In the genomic region with DNA sequence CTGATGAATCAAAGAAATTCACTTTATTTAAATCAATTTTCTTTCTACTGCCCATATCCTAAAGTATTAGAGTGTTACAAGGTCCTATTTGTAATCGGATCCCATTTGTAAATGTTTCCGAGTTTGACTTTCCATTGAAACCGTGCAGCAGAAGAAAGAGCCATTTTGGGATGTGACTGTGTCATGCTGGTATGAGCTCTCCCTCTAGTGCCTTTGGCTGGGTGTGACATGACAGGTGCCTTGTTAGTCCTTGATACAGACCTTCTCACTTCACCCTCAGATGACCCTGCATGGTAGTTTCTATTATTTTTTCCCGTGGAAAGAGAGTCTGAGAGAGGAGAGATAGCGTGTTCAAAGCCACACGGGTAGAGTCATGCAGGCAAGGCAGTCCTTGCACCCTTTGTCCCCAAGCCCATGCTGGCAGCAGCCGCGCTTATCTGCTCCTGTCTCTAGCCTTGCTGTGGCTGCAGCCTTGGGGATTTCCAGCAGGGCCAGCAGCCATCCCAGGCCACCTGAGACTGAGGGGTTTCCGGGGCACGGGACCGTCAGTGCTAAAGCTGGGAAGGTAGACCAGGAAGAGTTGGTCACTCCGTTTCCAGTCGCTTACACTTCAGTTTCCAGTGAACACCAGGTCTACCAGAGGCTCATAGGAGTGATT, we compare ENCODE assay signal across 9 cellular contexts. TPM values are rescaled to one million over a fixed set of nuclear protein-coding genes. Genes with fewer than 3 reads are reported as not detected.
A peak's percentile ranks its signal among the peaks of the same experiment; 100 is the strongest.
DNase-seq lines count a peak whose midpoint lies in the region; ATAC-seq, FAIRE-seq and TF ChIP-seq lines count a peak whose summit lies in the region.
"Had no signal": no experiment of that assay in that cellular context is flagged by ENCODE, and none has a peak within 500 bp of the region (broad histone marks: within the 10 kb centered on the region; RNA-seq: fewer than 3 reads in every experiment).

No MANE protein-coding gene starts in this region.

- H3K4me2 ChIP-seq in astrocyte (ENCODE audit: low read length): no peak overlapping the region

- peak; percentile 82 to 87 for TF ChIP-seq RAD21 in liver (IDR thresholded peaks at IDR 0.05)

- H3K9me3 ChIP-seq in astrocyte (ENCODE audit: insufficient read depth, low read depth, low read length): no peaks in the 10 kb centered on the region
- H3K9me3 ChIP-seq in liver (ENCODE audit: control insufficient read depth in 4 of 4, low read length in 3 of 4): no peaks in the 10 kb centered on the region

- no peaks in the 10 kb centered on the region for H4K20me1 ChIP-seq in astrocyte (ENCODE audit: insufficient read depth, low read length)

- H3K9me3 Mint-ChIP-seq in astrocyte (ENCODE audit: unreplicated experiment): peaks cover 8% of the 10 kb centered on the region
- peaks cover 6% of the 10 kb centered on the region for H3K9me3 Mint-ChIP-seq in activated T-helper 2 cell treated with anti-CD3 and anti-CD28 coated beads, Interferon-gamma antibody, Interleukin-2, Interleukin-4, amounts not matched to agents 10 μg/mL and 5 μg/mL and 100 μg/mL, durations not matched to agents 14 hours and 24 hours and 36 hours
- H3K9me3 Mint-ChIP-seq: CD4-positive, CD25-positive, alpha-beta regulatory T cell had no signal

- no peak overlapping the region for H3K4me3 ChIP-seq in LNCaP clone FGC (ENCODE audit: low read depth, low read length)
- no peak overlapping the region for H3K4me3 ChIP-seq in astrocyte (ENCODE audit: insufficient read depth, low read depth, low read length)
- no peak overlapping the region for H3K4me3 ChIP-seq in liver (ENCODE audit: low read depth in 1 of 3, low read length in 3 of 3)

- TF ChIP-seq CTCF in LNCaP clone FGC (IDR thresholded peaks at IDR 0.05; ENCODE audit: control insufficient read depth, extremely low read depth, insufficient read depth) (peak; percentile 86), astrocyte (IDR thresholded peaks at IDR 0.05; ENCODE audit: insufficient read depth, low read depth, low read length) (peak; percentile 25), liver (IDR thresholded peaks at IDR 0.05; ENCODE audit: low read depth, low read length, missing input control) (peak; percentile 42)

- WGBS in liver: 57% methylated on average over 13 of the region's 13 CpGs

- H3K9ac ChIP-seq in astrocyte (ENCODE audit: low read length) (no peak overlapping the region), liver (ENCODE audit: low read depth in 1 of 2, low read length in 2 of 2) (no peak overlapping the region)

- H3K4me1 ChIP-seq in astrocyte (ENCODE audit: insufficient read depth, low read length) (no peaks in the 10 kb centered on the region), liver (ENCODE audit: control insufficient read depth in 4 of 4, insufficient read depth in 4 of 4, low read length in 3 of 4) (peaks cover 0 to 5% (median 0%) of the 10 kb centered on the region in 4 donors)

- H3K27me3 Mint-ChIP-seq in astrocyte (ENCODE audit: low read depth, unreplicated experiment): peaks cover 5% of the 10 kb centered on the region
- H3K27me3 Mint-ChIP-seq in activated T-helper 2 cell treated with anti-CD3 and anti-CD28 coated beads, Interferon-gamma antibody, Interleukin-2, Interleukin-4, amounts not matched to agents 10 μg/mL and 5 μg/mL and 100 μg/mL, durations not matched to agents 14 hours and 24 hours and 36 hours (ENCODE audit: low read depth): peaks cover 5% of the 10 kb centered on the region

- peaks cover 13% of the 10 kb centered on the region for H3K36me3 Mint-ChIP-seq in astrocyte (ENCODE audit: low read depth, unreplicated experiment)
- peaks cover 4% of the 10 kb centered on the region for H3K36me3 Mint-ChIP-seq in activated T-helper 2 cell treated with anti-CD3 and anti-CD28 coated beads, Interferon-gamma antibody, Interleukin-2, Interleukin-4, amounts not matched to agents 10 μg/mL and 5 μg/mL and 100 μg/mL, durations not matched to agents 14 hours and 24 hours and 36 hours (ENCODE audit: low read depth)

- intact Hi-C loops in activated T-helper 2 cell treated with anti-CD3 and anti-CD28 coated beads, Interferon-gamma antibody, Interleukin-2, Interleukin-4, amounts not matched to agents 10 μg/mL and 5 μg/mL and 100 μg/mL, durations not matched to agents 14 hours and 24 hours and 36 hours (cut with micrococcal nuclease): loop anchor here (1.0 kb wide), 1 partner anchor 139 kb away; no protein-coding TSS in a partner anchor

- H3K36me3 ChIP-seq in astrocyte (ENCODE audit: insufficient read depth, low read length) (no peaks in the 10 kb centered on the region), liver (ENCODE audit: control insufficient read depth in 4 of 4, insufficient read depth in 3 of 4, low read depth in 1 of 4, low read length in 3 of 4) (no peaks in the 10 kb centered on the region)

- no peak overlapping the region for H2AFZ ChIP-seq in astrocyte (ENCODE audit: low read depth, low read length)

- H3K27ac ChIP-seq in astrocyte (ENCODE audit: low read depth, low read length) (no peak overlapping the region), liver (ENCODE audit: low read depth in 1 of 2, low read length in 2 of 2) (no peak overlapping the region)

- H3K4me1 Mint-ChIP-seq in astrocyte (ENCODE audit: low read depth, unreplicated experiment): no peaks in the 10 kb centered on the region
- H3K4me1 Mint-ChIP-seq in activated T-helper 2 cell treated with anti-CD3 and anti-CD28 coated beads, Interferon-gamma antibody, Interleukin-2, Interleukin-4, amounts not matched to agents 10 μg/mL and 5 μg/mL and 100 μg/mL, durations not matched to agents 14 hours and 24 hours and 36 hours (ENCODE audit: low read depth): peaks cover 2% of the 10 kb centered on the region
- H3K4me1 Mint-ChIP-seq: CD4-positive, CD25-positive, alpha-beta regulatory T cell had no signal

- H3K4me3 Mint-ChIP-seq in astrocyte (ENCODE audit: unreplicated experiment): no peak overlapping the region
- no peak overlapping the region for H3K4me3 Mint-ChIP-seq in activated T-helper 2 cell treated with anti-CD3 and anti-CD28 coated beads, Interferon-gamma antibody, Interleukin-2, Interleukin-4, amounts not matched to agents 10 μg/mL and 5 μg/mL and 100 μg/mL, durations not matched to agents 14 hours and 24 hours and 36 hours (ENCODE audit: low read depth)
- H3K4me3 Mint-ChIP-seq: CD4-positive, CD25-positive, alpha-beta regulatory T cell had no signal

- H3K27me3 ChIP-seq in astrocyte (ENCODE audit: insufficient read depth, low read length) (no peaks in the 10 kb centered on the region), liver (ENCODE audit: control insufficient read depth in 4 of 4, insufficient read depth in 4 of 4, low read length in 3 of 4) (no peaks in the 10 kb centered on the region)

- no peak for ATAC-seq in GM19351 (IDR thresholded peaks at IDR 0.05; ENCODE audit: unreplicated experiment)

- no peak overlapping the region for H3K27ac Mint-ChIP-seq in astrocyte (ENCODE audit: unreplicated experiment)
- no peak overlapping the region for H3K27ac Mint-ChIP-seq in activated T-helper 2 cell treated with anti-CD3 and anti-CD28 coated beads, Interferon-gamma antibody, Interleukin-2, Interleukin-4, amounts not matched to agents 10 μg/mL and 5 μg/mL and 100 μg/mL, durations not matched to agents 14 hours and 24 hours and 36 hours

- DNase-seq in NCI-H1105 treated with DMSO at 0.1 percent for 48 hours (lab: John Stamatoyannopoulos, UW): peak; percentile 1
- DNase-seq in NCI-H1105 (lab: John Stamatoyannopoulos, UW): no peak
- DNase-seq in LNCaP clone FGC (ENCODE audit: low read depth): peak; percentile 33
- DNase-seq in astrocyte (ENCODE audit: low read depth): no peak
- DNase-seq in stimulated activated CD4-positive, alpha-beta T cell treated with anti-CD3 and anti-CD28 coated beads, Interleukin-12 subunit alpha, Interleukin-12 subunit beta, amount 100 ng/mL, for 4 hours: no peak
- no peak for DNase-seq in activated T-helper 2 cell treated with anti-CD3 and anti-CD28 coated beads, Interferon-gamma antibody, Interleukin-2, Interleukin-4, amounts not matched to agents 10 μg/mL and 5 μg/mL and 100 μg/mL, durations not matched to agents 14 hours and 24 hours and 36 hours (ENCODE audit: low spot score)

- FAIRE-seq in astrocyte (lab: Jason Lieb, UNC): peak; percentile 45

- no peaks in the 10 kb centered on the region for H3K79me2 ChIP-seq in astrocyte (ENCODE audit: insufficient read depth, low read length)

TF ChIP-seq in liver, 16 proteins besides CTCF, POLR2A, EP300 and RAD21 (continues in another document):
- TF ChIP-seq RXRA (IDR thresholded peaks at IDR 0.05): peak in 1 of 2 donors; percentile 35
- TF ChIP-seq FOXA1 (IDR thresholded peaks at IDR 0.05): no peak
- no peak for TF ChIP-seq FOXA2 (IDR thresholded peaks at IDR 0.05)
- peak in 1 of 2 donors; percentile 12 for TF ChIP-seq HNF4A (conservative IDR thresholded peaks at IDR 0.05)
- peak; percentile 69 for TF ChIP-seq YY1 (IDR thresholded peaks at IDR 0.05)
- TF ChIP-seq, protein P1, sequence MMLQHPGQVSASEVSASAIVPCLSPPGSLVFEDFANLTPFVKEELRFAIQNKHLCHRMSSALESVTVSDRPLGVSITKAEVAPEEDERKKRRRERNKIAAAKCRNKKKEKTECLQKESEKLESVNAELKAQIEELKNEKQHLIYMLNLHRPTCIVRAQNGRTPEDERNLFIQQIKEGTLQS (IDR thresholded peaks at IDR 0.05): no peak
- no peak for TF ChIP-seq EGR1 (IDR thresholded peaks at IDR 0.05; ENCODE audit: low read depth in 2 of 2)
- TF ChIP-seq, protein P2, sequence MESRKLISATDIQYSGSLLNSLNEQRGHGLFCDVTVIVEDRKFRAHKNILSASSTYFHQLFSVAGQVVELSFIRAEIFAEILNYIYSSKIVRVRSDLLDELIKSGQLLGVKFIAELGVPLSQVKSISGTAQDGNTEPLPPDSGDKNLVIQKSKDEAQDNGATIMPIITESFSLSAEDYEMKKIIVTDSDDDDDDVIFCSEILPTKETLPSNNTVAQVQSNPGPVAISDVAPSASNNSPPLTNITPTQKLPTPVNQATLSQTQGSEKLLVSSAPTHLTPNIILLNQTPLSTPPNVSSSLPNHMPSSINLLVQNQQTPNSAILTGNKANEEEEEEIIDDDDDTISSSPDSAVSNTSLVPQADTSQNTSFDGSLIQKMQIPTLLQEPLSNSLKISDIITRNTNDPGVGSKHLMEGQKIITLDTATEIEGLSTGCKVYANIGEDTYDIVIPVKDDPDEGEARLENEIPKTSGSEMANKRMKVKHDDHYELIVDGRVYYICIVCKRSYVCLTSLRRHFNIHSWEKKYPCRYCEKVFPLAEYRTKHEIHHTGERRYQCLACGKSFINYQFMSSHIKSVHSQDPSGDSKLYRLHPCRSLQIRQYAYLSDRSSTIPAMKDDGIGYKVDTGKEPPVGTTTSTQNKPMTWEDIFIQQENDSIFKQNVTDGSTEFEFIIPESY (IDR thresholded peaks at IDR 0.05): no peak

RNA-seq across cellular contexts. Expression of a gene that starts 21.4 kb away (rescaled TPM):
- total RNA-seq in astrocyte (45.0 and 49.7 TPM in 2 replicates), liver (10 to 100 TPM; 19.5 to 23.6 TPM)
- polyA plus RNA-seq in liver: 10 to 100 TPM; 13.6 to 18.7 TPM
- total RNA-seq in activated T-helper 2 cell treated with anti-CD3 and anti-CD28 coated beads, Interferon-gamma antibody, Interleukin-2, Interleukin-4, amounts not matched to agents 10 μg/mL and 5 μg/mL and 100 μg/mL, durations not matched to agents 14 hours and 24 hours and 36 hours: 27.3 and 28.3 TPM in 2 replicates

RNA-seq across cellular contexts. Expression of a gene that starts 35.5 kb away (rescaled TPM):
- total RNA-seq in astrocyte: 22.8 and 29.4 TPM in 2 replicates
- total RNA-seq in liver: 10 to 100 TPM in 1 of 2 donors, 1 to 10 TPM in 1; 9.8 to 31.0 TPM
- polyA plus RNA-seq in liver: 10 to 100 TPM; 21.2 to 31.6 TPM
- total RNA-seq in activated T-helper 2 cell treated with anti-CD3 and anti-CD28 coated beads, Interferon-gamma antibody, Interleukin-2, Interleukin-4, amounts not matched to agents 10 μg/mL and 5 μg/mL and 100 μg/mL, durations not matched to agents 14 hours and 24 hours and 36 hours: 37.5 and 40.6 TPM in 2 replicates

Comparison
In these comparisons a context has a peak if more than half of its experiments do, and no peak if none do; other contexts are left out.
1. DNase-seq: peak in NCI-H1105 treated with DMSO at 0.1 percent for 48 hours (single experiment) and LNCaP clone FGC (single experiment); none in NCI-H1105 (single experiment), astrocyte (single experiment), stimulated activated CD4-positive, alpha-beta T cell treated with anti-CD3 and anti-CD28 coated beads, Interleukin-12 subunit alpha, Interleukin-12 subunit beta, amount 100 ng/mL, for 4 hours (single experiment) and activated T-helper 2 cell treated with anti-CD3 and anti-CD28 coated beads, Interferon-gamma antibody, Interleukin-2, Interleukin-4, amounts not matched to agents 10 μg/mL and 5 μg/mL and 100 μg/mL, durations not matched to agents 14 hours and 24 hours and 36 hours (single experiment).
2. CTCF ChIP-seq: peak in every context shown above with its lines; median percentile 86 in LNCaP clone FGC; 42 in liver; 25 in astrocyte.